In the genomic region with DNA sequence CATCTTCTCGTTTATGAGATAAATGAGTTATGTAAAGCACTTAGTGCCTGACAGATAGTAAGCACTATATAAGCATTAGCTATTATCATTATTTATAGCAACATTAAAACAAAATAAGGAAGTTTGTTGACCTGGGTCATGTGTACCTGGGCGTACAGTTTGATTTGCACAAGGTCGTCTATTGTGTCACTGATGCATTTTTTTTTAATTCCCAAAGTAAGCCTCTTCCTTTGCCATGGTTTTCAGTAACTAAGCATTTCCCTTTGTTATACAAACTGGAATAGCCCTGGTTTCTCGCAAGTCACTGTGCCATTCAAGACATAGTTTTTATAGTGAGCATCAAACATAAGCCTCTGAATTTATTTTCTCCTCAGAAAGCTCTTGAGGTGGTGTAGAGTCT, we compare ENCODE assay signal across 16 cellular contexts.
A peak's percentile ranks its signal among the peaks of the same experiment; 100 is the strongest.
DNase-seq lines count a peak whose midpoint lies in the region; ATAC-seq and TF ChIP-seq lines count a peak whose summit lies in the region.
"Had no signal": no experiment of that assay in that cellular context is flagged by ENCODE, and none has a peak within 500 bp of the region (broad histone marks: within the 10 kb centered on the region; RNA-seq: fewer than 3 reads in every experiment).

No MANE protein-coding gene starts in this region.

- H3K9me3 ChIP-seq in left ventricle myocardium inferior (replicated peaks) (no peaks in the 10 kb centered on the region), skeletal muscle tissue (ENCODE audit: control insufficient read depth in 3 of 3, low read length in 3 of 3) (no peaks in the 10 kb centered on the region), uterus (no peaks in the 10 kb centered on the region)
- H3K9me3 ChIP-seq: BLaER1, Caco-2, HAP-1 had no signal

- TF ChIP-seq POLR2A in uterus (IDR thresholded peaks at IDR 0.05), result no peak

- intact Hi-C loops in left ventricle myocardium inferior (cut with micrococcal nuclease) (loop anchor here (10.0 kb wide), 1 partner anchor 67 kb away; a partner anchor contains a TSS), Right ventricle myocardium inferior (cut with DNase I) (no loop called here), uterus (cut with DNase I; ENCODE audit: low total_unique reads) (no loop called here)

- H3K4me3 ChIP-seq in left ventricle myocardium inferior, result no peak overlapping the region
- H3K4me3 ChIP-seq in skeletal muscle tissue (ENCODE audit: low read length in 3 of 3), result no peak overlapping the region
- H3K4me3 ChIP-seq in uterus, result no peak overlapping the region
- H3K4me3 ChIP-seq: BLaER1, HAP-1 had no signal

- peak overlapping the region; percentile 70 for H3K27ac ChIP-seq in left ventricle myocardium inferior (replicated peaks)
- peak overlapping the region; percentile 2 for H3K27ac ChIP-seq in skeletal muscle tissue (ENCODE audit: low read depth, low read length)
- peak overlapping the region; percentile 42 to 80 for H3K27ac ChIP-seq in uterus
- no peak overlapping the region for H3K27ac ChIP-seq in caudate nucleus (ENCODE audit: low read depth, low read length)
- H3K27ac ChIP-seq: 22Rv1, BLaER1, C4-2B had no signal

- ATAC-seq in Right ventricle myocardium inferior (no peak), GM19455 (IDR thresholded peaks at IDR 0.05; ENCODE audit: unreplicated experiment) (no peak)
- ATAC-seq: CD8-positive, alpha-beta T cell had no signal

- no peak for DNase-seq in left ventricle myocardium inferior
- DNase-seq in Right ventricle myocardium inferior (ENCODE audit: missing footprints), result no peak
- no peak for DNase-seq in uterus
- DNase-seq in caudate nucleus (lab: John Stamatoyannopoulos, UW), result no peak
- DNase-seq: Caco-2; CD4-positive, CD25-positive, alpha-beta regulatory T cell; CD8-positive, alpha-beta T cell; DND-41; GOT3; HFFc6 had no signal

- no peak overlapping the region for H3K9ac ChIP-seq in skeletal muscle tissue (ENCODE audit: low read depth in 1 of 3, low read length in 3 of 3)
- H3K9ac ChIP-seq: BLaER1 had no signal

- H3K27me3 ChIP-seq in left ventricle myocardium inferior (ENCODE audit: low read depth) (no peaks in the 10 kb centered on the region), skeletal muscle tissue (ENCODE audit: control insufficient read depth in 3 of 3, insufficient read depth in 3 of 3, low read length in 3 of 3) (no peaks in the 10 kb centered on the region), uterus (no peaks in the 10 kb centered on the region)
- H3K27me3 ChIP-seq: BLaER1 had no signal

- H3K4me1 ChIP-seq in left ventricle myocardium inferior (peaks cover 45% of the 10 kb centered on the region), skeletal muscle tissue (ENCODE audit: control insufficient read depth in 3 of 3, insufficient read depth in 3 of 3, low read length in 3 of 3) (peaks cover 0 to 9% (median 0%) of the 10 kb centered on the region in 3 donors), uterus (peaks cover 0 to 7% of the 10 kb centered on the region in 2 donors)

- no peak for TF ChIP-seq CTCF in left ventricle myocardium inferior (IDR thresholded peaks at IDR 0.05; ENCODE audit: borderline replicate concordance)
- TF ChIP-seq CTCF in uterus (IDR thresholded peaks at IDR 0.05), result no peak

- no peaks in the 10 kb centered on the region for H3K36me3 ChIP-seq in left ventricle myocardium inferior
- H3K36me3 ChIP-seq in skeletal muscle tissue (ENCODE audit: control insufficient read depth in 3 of 3, insufficient read depth in 3 of 3, low read length in 3 of 3), result no peaks in the 10 kb centered on the region
- no peaks in the 10 kb centered on the region for H3K36me3 ChIP-seq in uterus
- H3K36me3 ChIP-seq: BLaER1, HAP-1 had no signal
